Comparison of ENCODE assay signal across 9 cellular contexts in the genomic region with DNA sequence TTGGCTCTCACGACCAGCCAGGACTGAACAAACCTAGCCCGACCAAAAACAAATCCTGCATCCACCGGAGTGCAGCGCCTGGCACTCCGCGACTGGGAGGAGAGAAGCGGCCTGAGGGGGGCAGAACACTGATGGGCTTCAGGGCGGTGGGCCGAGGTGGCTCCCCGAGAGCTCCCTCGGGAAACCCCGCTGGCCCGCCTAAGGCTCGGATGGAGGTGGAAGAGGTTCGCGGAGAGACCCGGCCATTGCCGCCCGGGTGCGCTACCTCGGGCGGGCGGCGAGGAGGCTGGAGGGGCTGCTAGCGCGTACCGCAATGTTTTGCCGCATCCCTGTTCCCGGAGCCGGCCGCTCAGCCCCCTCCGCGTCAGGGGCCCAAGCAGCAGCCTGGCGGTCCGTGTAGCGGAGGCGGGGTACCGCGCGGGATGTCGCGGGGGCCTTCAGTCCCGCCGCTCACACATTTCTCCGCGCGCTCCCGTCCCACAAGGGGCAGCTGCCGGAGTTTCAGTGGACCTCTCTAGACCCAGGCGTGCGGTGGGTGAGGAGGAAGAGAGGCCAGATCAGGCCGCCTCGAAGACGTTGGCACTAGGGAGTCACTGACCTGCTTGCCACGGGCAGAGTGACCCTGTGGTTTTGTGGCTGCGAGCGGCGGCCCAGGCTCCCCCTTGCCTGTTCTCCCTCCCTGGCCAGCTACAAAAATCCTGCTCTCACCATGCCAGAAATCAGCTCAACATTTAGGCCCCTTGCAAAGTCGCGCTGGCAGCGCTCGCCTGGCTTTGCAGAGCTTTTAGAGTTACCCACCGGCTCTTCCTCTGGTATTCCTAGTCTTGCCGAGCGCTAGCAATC. TPM values are rescaled to one million over a fixed set of nuclear protein-coding genes. Genes with fewer than 3 reads are reported as not detected.
DNase-seq lines count a peak whose midpoint lies in the region; ATAC-seq and TF ChIP-seq lines count a peak whose summit lies in the region.
"Had no signal": no experiment of that assay in that cellular context is flagged by ENCODE, and none has a peak within 500 bp of the region (broad histone marks: within the 10 kb centered on the region; RNA-seq: fewer than 3 reads in every experiment).

No MANE protein-coding gene starts in this region.

- H3K4me3 ChIP-seq in body of pancreas = peak overlapping the region in 1 of 2 donors; percentile 15
- peak overlapping the region; percentile 25 for H3K4me3 ChIP-seq in lower leg skin (ENCODE audit: low read depth, poor library complexity, severe bottlenecking)
- peak overlapping the region; percentile 55 for H3K4me3 ChIP-seq in smooth muscle cell

- no peaks in the 10 kb centered on the region for H3F3A ChIP-seq in smooth muscle cell (ENCODE audit: low read depth)

- H3K27me3 ChIP-seq in body of pancreas (no peaks in the 10 kb centered on the region), smooth muscle cell (ENCODE audit: low read depth) (no peaks in the 10 kb centered on the region)

- no peaks in the 10 kb centered on the region for H3K9me3 ChIP-seq in body of pancreas
- H3K9me3 ChIP-seq in smooth muscle cell (replicated peaks; ENCODE audit: low read depth) = no peaks in the 10 kb centered on the region

- H3K4me1 ChIP-seq in body of pancreas = peaks cover 7% of the 10 kb centered on the region
- no peaks in the 10 kb centered on the region for H3K4me1 ChIP-seq in smooth muscle cell (ENCODE audit: low read depth)

- TF ChIP-seq CTCF in body of pancreas (IDR thresholded peaks at IDR 0.05) (no peak), lower leg skin (IDR thresholded peaks at IDR 0.05) (no peak), smooth muscle cell (IDR thresholded peaks at IDR 0.05; ENCODE audit: borderline replicate concordance, insufficient read depth, poor library complexity, severe bottlenecking) (no peak)

- no peaks in the 10 kb centered on the region for H4K20me1 ChIP-seq in smooth muscle cell (ENCODE audit: low read depth)

- peak overlapping the region; percentile 24 for H3K9ac ChIP-seq in smooth muscle cell (ENCODE audit: low read depth)

- 0% methylated on average over 42 of the region's 65 CpGs; no CpG with 5 or more reads in 1 of the 2 donors for WGBS in body of pancreas, 2 donors
- WGBS in lower leg skin, 2 donors = 4 to 28% methylated on average over 13 to 53 of the region's 65 CpGs
- 47% methylated on average over 65 of the region's 65 CpGs for WGBS in smooth muscle cell (ENCODE audit: low lambda C conversion rate)

- H2AFZ ChIP-seq in smooth muscle cell (ENCODE audit: low read depth) = peak overlapping the region; percentile 23

- DNase-seq in LHCN-M2 (ENCODE audit: low read depth) (peak; percentile 35), body of pancreas (peak in 3 of 4 donors; percentile 2 to 19 (median 10)), lower leg skin (ENCODE audit: low spot score in 2 of 2) (no peak), smooth muscle cell (lab: John Stamatoyannopoulos, UW; ENCODE audit: unreplicated experiment) (no peak), amniotic stem cell (lab: John Stamatoyannopoulos, UW) (no peak), pons (ENCODE audit: low spot score) (no peak)
- DNase-seq in stimulated activated CD4-positive, alpha-beta T cell treated with anti-CD3 and anti-CD28 coated beads, Interleukin-4, amount 100 ng/mL, for 1 hour = no peak
- DNase-seq: NCI-H774 had no signal

- ATAC-seq in body of pancreas = peak; percentile 22
- ATAC-seq in SK-N-SH treated with all-trans-retinoic acid at 6 μM for 48 hours = no peak

- no peak for TF ChIP-seq POLR2A in body of pancreas (IDR thresholded peaks at IDR 0.05)
- no peak for TF ChIP-seq POLR2A in lower leg skin (IDR thresholded peaks at IDR 0.05)

- peak overlapping the region; percentile 87 for H3K4me2 ChIP-seq in smooth muscle cell

- H3K79me2 ChIP-seq in smooth muscle cell (ENCODE audit: low read depth) = no peaks in the 10 kb centered on the region

- intact Hi-C loops in body of pancreas (cut with DNase I) = no loop called here
- intact Hi-C loops in lower leg skin (cut with DNase I; ENCODE audit: low total_unique reads) = no loop called here

- H3K36me3 ChIP-seq in body of pancreas (replicated peaks in 1 of 2; ENCODE audit: insufficient read depth in 1 of 2, low read depth in 2 of 2) (no peaks in the 10 kb centered on the region), smooth muscle cell (ENCODE audit: low read depth) (no peaks in the 10 kb centered on the region)

- H3K27ac ChIP-seq in body of pancreas (no peak overlapping the region), smooth muscle cell (ENCODE audit: low read depth) (peak overlapping the region; percentile 58)

TF ChIP-seq in SK-N-SH treated with all-trans-retinoic acid at 6 μM for 48 hours, 23 proteins besides CTCF, POLR2A, EP300 and RAD21:
- no peak for TF ChIP-seq GLIS3 (CRISPR knock-in tag; IDR thresholded peaks at IDR 0.05)
- no peak for TF ChIP-seq PPARA (CRISPR knock-in tag; IDR thresholded peaks at IDR 0.05; ENCODE audit: borderline replicate concordance)
- TF ChIP-seq, protein P1, sequence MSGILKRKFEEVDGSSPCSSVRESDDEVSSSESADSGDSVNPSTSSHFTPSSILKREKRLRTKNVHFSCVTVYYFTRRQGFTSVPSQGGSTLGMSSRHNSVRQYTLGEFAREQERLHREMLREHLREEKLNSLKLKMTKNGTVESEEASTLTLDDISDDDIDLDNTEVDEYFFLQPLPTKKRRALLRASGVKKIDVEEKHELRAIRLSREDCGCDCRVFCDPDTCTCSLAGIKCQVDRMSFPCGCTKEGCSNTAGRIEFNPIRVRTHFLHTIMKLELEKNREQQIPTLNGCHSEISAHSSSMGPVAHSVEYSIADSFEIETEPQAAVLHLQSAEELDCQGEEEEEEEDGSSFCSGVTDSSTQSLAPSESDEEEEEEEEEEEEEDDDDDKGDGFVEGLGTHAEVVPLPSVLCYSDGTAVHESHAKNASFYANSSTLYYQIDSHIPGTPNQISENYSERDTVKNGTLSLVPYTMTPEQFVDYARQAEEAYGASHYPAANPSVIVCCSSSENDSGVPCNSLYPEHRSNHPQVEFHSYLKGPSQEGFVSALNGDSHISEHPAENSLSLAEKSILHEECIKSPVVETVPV (CRISPR knock-in tag; IDR thresholded peaks at IDR 0.05) = no peak
- no peak for TF ChIP-seq TCF4 (CRISPR knock-in tag; IDR thresholded peaks at IDR 0.05; ENCODE audit: borderline replicate concordance)
- no peak for TF ChIP-seq ZFP3 (CRISPR knock-in tag; IDR thresholded peaks at IDR 0.05)
- TF ChIP-seq SNAI2 (CRISPR knock-in tag; IDR thresholded peaks at IDR 0.05) = no peak
- no peak for TF ChIP-seq BACH2 (CRISPR knock-in tag; IDR thresholded peaks at IDR 0.05; ENCODE audit: borderline replicate concordance)
- TF ChIP-seq ZNF565 (CRISPR knock-in tag; conservative IDR thresholded peaks at IDR 0.05; ENCODE audit: low read depth) = no peak
- TF ChIP-seq ZNF70 (CRISPR knock-in tag; IDR thresholded peaks at IDR 0.05) = no peak
- no peak for TF ChIP-seq ZC3H10 (CRISPR knock-in tag; IDR thresholded peaks at IDR 0.05)
- no peak for TF ChIP-seq ARNTL (CRISPR knock-in tag; IDR thresholded peaks at IDR 0.05; ENCODE audit: borderline replicate concordance, low read depth)
- TF ChIP-seq ESRRG (CRISPR knock-in tag; IDR thresholded peaks at IDR 0.05) = no peak
- no peak for TF ChIP-seq ZFP30 (CRISPR knock-in tag; IDR thresholded peaks at IDR 0.05)
- no peak for TF ChIP-seq ZNF8 (CRISPR knock-in tag; IDR thresholded peaks at IDR 0.05)
- no peak for TF ChIP-seq OSR1 (CRISPR knock-in tag; IDR thresholded peaks at IDR 0.05)
- TF ChIP-seq TOX (CRISPR knock-in tag; IDR thresholded peaks at IDR 0.05; ENCODE audit: borderline replicate concordance) = no peak
- TF ChIP-seq, protein P2, sequence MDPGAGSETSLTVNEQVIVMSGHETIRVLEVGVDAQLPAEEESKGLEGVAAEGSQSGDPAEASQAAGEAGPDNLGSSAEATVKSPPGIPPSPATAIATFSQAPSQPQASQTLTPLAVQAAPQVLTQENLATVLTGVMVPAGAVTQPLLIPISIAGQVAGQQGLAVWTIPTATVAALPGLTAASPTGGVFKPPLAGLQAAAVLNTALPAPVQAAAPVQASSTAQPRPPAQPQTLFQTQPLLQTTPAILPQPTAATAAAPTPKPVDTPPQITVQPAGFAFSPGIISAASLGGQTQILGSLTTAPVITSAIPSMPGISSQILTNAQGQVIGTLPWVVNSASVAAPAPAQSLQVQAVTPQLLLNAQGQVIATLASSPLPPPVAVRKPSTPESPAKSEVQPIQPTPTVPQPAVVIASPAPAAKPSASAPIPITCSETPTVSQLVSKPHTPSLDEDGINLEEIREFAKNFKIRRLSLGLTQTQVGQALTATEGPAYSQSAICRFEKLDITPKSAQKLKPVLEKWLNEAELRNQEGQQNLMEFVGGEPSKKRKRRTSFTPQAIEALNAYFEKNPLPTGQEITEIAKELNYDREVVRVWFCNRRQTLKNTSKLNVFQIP (CRISPR knock-in tag; IDR thresholded peaks at IDR 0.05; ENCODE audit: borderline replicate concordance, low read depth) = no peak

RNA-seq across cellular contexts. Expression of a gene that starts 2.1 kb away (rescaled TPM):
- 3.0 and 5.6 TPM in 2 replicates for total RNA-seq in LHCN-M2 (2014; rRNA removed)
- 3.1 TPM for polyA plus RNA-seq in LHCN-M2 (2012)
- 1 to 10 TPM in 1 of 2 donors, under 1 TPM in 1; 0.33 to 1.6 TPM for total RNA-seq in body of pancreas
- 1 to 10 TPM; 1.8 to 5.1 (median 3.5) TPM for total RNA-seq in lower leg skin
- total RNA-seq in smooth muscle cell = 25.1 and 25.3 TPM in 2 replicates
- polyA plus RNA-seq in smooth muscle cell = 11.9 and 16.0 TPM in 2 replicates

Comparison
In these comparisons a context has a peak if more than half of its experiments do, and no peak if none do; other contexts are left out.
1. DNase-seq: peak in LHCN-M2 (single experiment) and body of pancreas (3 of 4); none in lower leg skin (0 of 2), smooth muscle cell (single experiment), stimulated activated CD4-positive, alpha-beta T cell treated with anti-CD3 and anti-CD28 coated beads, Interleukin-4, amount 100 ng/mL, for 1 hour (single experiment), amniotic stem cell (single experiment) and pons (single experiment).